ENCODE assay signal across 14 cellular contexts in genomic region chrX:38799995-38800394, GRCh38. TPM values are rescaled to one million over a fixed set of nuclear protein-coding genes. Genes with fewer than 3 reads are reported as not detected.
DNase-seq lines count a peak whose midpoint lies in the region; ATAC-seq and TF ChIP-seq lines count a peak whose summit lies in the region.
"Had no signal": no experiment of that assay in that cellular context is flagged by ENCODE, and none has a peak within 500 bp of the region (broad histone marks: within the 10 kb centered on the region; RNA-seq: fewer than 3 reads in every experiment).

No MANE protein-coding gene starts in this region.

- H3K4me2 ChIP-seq in skeletal muscle satellite cell (ENCODE audit: low read length): peak overlapping the region; percentile 8

- H3K4me1 ChIP-seq in skeletal muscle satellite cell (ENCODE audit: control insufficient read depth, insufficient read depth, low read length): peaks cover 35% of the 10 kb centered on the region

- CTCF ChIA-PET in activated CD4-positive, alpha-beta memory T cell treated with anti-CD3 and anti-CD28 coated beads for 36 hours (lab: Charles Lee): interaction anchor here (0.6 to 1.0 kb wide), 2 partner anchors 86 to 184 kb away, joined by 3 read pairs; no protein-coding TSS in a partner anchor
- CTCF ChIA-PET in activated CD4-positive, alpha-beta memory T cell treated with anti-CD3 and anti-CD28 coated beads, Interleukin-2, amount 10 ng/mL, durations not matched to agents 7 days and 5 days (lab: Charles Lee): no interaction called here

- no peaks in the 10 kb centered on the region for H3K9me3 Mint-ChIP-seq in activated CD4-positive, alpha-beta memory T cell treated with anti-CD3 and anti-CD28 coated beads for 36 hours
- H3K9me3 Mint-ChIP-seq in activated CD4-positive, alpha-beta memory T cell treated with anti-CD3 and anti-CD28 coated beads, Interleukin-2, amount 10 ng/mL, durations not matched to agents 7 days and 5 days: no peaks in the 10 kb centered on the region

- H3K36me3 ChIP-seq in skeletal muscle satellite cell (ENCODE audit: insufficient read depth, low read length): no peaks in the 10 kb centered on the region
- H3K36me3 ChIP-seq: tibial artery had no signal

- intact Hi-C loops in activated CD4-positive, alpha-beta memory T cell treated with anti-CD3 and anti-CD28 coated beads for 36 hours (cut with micrococcal nuclease): loop anchor here (1.0 to 10.0 kb wide), 5 partner anchors 62 to 1372 kb away; no protein-coding TSS in a partner anchor

- no peak overlapping the region for H3K4me3 Mint-ChIP-seq in activated CD4-positive, alpha-beta memory T cell treated with anti-CD3 and anti-CD28 coated beads for 36 hours
- no peak overlapping the region for H3K4me3 Mint-ChIP-seq in activated CD4-positive, alpha-beta memory T cell treated with anti-CD3 and anti-CD28 coated beads, Interleukin-2, amount 10 ng/mL, durations not matched to agents 7 days and 5 days

- H3K9ac ChIP-seq in skeletal muscle satellite cell (ENCODE audit: low read depth, low read length): no peak overlapping the region

- peak; percentile 13 for DNase-seq in activated CD4-positive, alpha-beta memory T cell treated with anti-CD3 and anti-CD28 coated beads for 36 hours
- DNase-seq in activated CD4-positive, alpha-beta memory T cell treated with anti-CD3 and anti-CD28 coated beads, Interleukin-2, amount 10 ng/mL, durations not matched to agents 7 days and 5 days: no peak
- DNase-seq in NOMO-1 treated with DMSO at 0.1 percent for 48 hours (lab: John Stamatoyannopoulos, UW; ENCODE audit: unreplicated experiment): peak; percentile 18
- peak; percentile 13 for DNase-seq in choroid plexus epithelial cell (ENCODE audit: low read depth)
- DNase-seq in NK-92 treated with Interleukin-12 subunit alpha and Interleukin-12 subunit beta, amount 100 ng/mL, for 24 hours (lab: John Stamatoyannopoulos, UW): no peak
- DNase-seq in NCI-H2081 (lab: John Stamatoyannopoulos, UW): no peak
- DNase-seq: activated CD4-positive, alpha-beta T cell treated with anti-CD3 and anti-CD28 coated beads, Interleukin-2, amount 50 U/mL, for 48 hours; kidney glomerular epithelial cell; NCI-H1436 treated with DMSO at 0.1 percent for 48 hours; SHP77 had no signal

- H3K27ac Mint-ChIP-seq in activated CD4-positive, alpha-beta memory T cell treated with anti-CD3 and anti-CD28 coated beads for 36 hours: no peak overlapping the region
- H3K27ac Mint-ChIP-seq in activated CD4-positive, alpha-beta memory T cell treated with anti-CD3 and anti-CD28 coated beads, Interleukin-2, amount 10 ng/mL, durations not matched to agents 7 days and 5 days: no peak overlapping the region

- no peaks in the 10 kb centered on the region for H3K9me3 ChIP-seq in skeletal muscle satellite cell (replicated peaks; ENCODE audit: low read length)
- H3K9me3 ChIP-seq: tibial artery had no signal

- POLR2A ChIA-PET in activated CD4-positive, alpha-beta memory T cell treated with anti-CD3 and anti-CD28 coated beads for 36 hours (lab: Charles Lee): no interaction called here
- POLR2A ChIA-PET in activated CD4-positive, alpha-beta memory T cell treated with anti-CD3 and anti-CD28 coated beads, Interleukin-2, amount 10 ng/mL, durations not matched to agents 7 days and 5 days (lab: Charles Lee): no interaction called here

- no peaks in the 10 kb centered on the region for H3K27me3 ChIP-seq in skeletal muscle satellite cell (ENCODE audit: control insufficient read depth, insufficient read depth, low read length)
- H3K27me3 ChIP-seq: tibial artery had no signal

- H3K36me3 Mint-ChIP-seq in activated CD4-positive, alpha-beta memory T cell treated with anti-CD3 and anti-CD28 coated beads for 36 hours: peaks cover 26% of the 10 kb centered on the region
- H3K36me3 Mint-ChIP-seq in activated CD4-positive, alpha-beta memory T cell treated with anti-CD3 and anti-CD28 coated beads, Interleukin-2, amount 10 ng/mL, durations not matched to agents 7 days and 5 days (ENCODE audit: low read depth): peaks cover 21% of the 10 kb centered on the region

- ATAC-seq in HG03139 (IDR thresholded peaks at IDR 0.05; ENCODE audit: unreplicated experiment): no peak
- ATAC-seq: esophagus mucosa had no signal

- H3K4me1 Mint-ChIP-seq in activated CD4-positive, alpha-beta memory T cell treated with anti-CD3 and anti-CD28 coated beads for 36 hours (ENCODE audit: low read depth): peaks cover 2% of the 10 kb centered on the region
- peaks cover 7% of the 10 kb centered on the region for H3K4me1 Mint-ChIP-seq in activated CD4-positive, alpha-beta memory T cell treated with anti-CD3 and anti-CD28 coated beads, Interleukin-2, amount 10 ng/mL, durations not matched to agents 7 days and 5 days

- peak; percentile 5 for TF ChIP-seq CTCF in choroid plexus epithelial cell (conservative IDR thresholded peaks at IDR 0.05; ENCODE audit: low read depth, low read length)

- no peaks in the 10 kb centered on the region for H3K27me3 Mint-ChIP-seq in activated CD4-positive, alpha-beta memory T cell treated with anti-CD3 and anti-CD28 coated beads for 36 hours
- no peaks in the 10 kb centered on the region for H3K27me3 Mint-ChIP-seq in activated CD4-positive, alpha-beta memory T cell treated with anti-CD3 and anti-CD28 coated beads, Interleukin-2, amount 10 ng/mL, durations not matched to agents 7 days and 5 days

- H3K4me3 ChIP-seq in choroid plexus epithelial cell (ENCODE audit: low read depth, low read length): no peak overlapping the region
- no peak overlapping the region for H3K4me3 ChIP-seq in skeletal muscle satellite cell (ENCODE audit: low read length)

RNA-seq across cellular contexts. Expression of gene MID1IP1, which starts 1.3 kb away (rescaled TPM):
- 10 to 100 TPM; 78.7 to 84.8 TPM for total RNA-seq in activated CD4-positive, alpha-beta memory T cell treated with anti-CD3 and anti-CD28 coated beads for 36 hours
- 10 to 100 TPM; 75.7 to 76.4 TPM for total RNA-seq in activated CD4-positive, alpha-beta memory T cell treated with anti-CD3 and anti-CD28 coated beads, Interleukin-2, amount 10 ng/mL, durations not matched to agents 7 days and 5 days
- 85.2 and 103 TPM in 2 replicates for total RNA-seq in skeletal muscle satellite cell (2012; rRNA removed)

Comparison
In these comparisons a context has a peak if more than half of its experiments do, and no peak if none do; other contexts are left out.
1. DNase-seq: peak in activated CD4-positive, alpha-beta memory T cell treated with anti-CD3 and anti-CD28 coated beads for 36 hours (single experiment), NOMO-1 treated with DMSO at 0.1 percent for 48 hours (single experiment) and choroid plexus epithelial cell (single experiment); none in activated CD4-positive, alpha-beta memory T cell treated with anti-CD3 and anti-CD28 coated beads, Interleukin-2, amount 10 ng/mL, durations not matched to agents 7 days and 5 days (single experiment), NK-92 treated with Interleukin-12 subunit alpha and Interleukin-12 subunit beta, amount 100 ng/mL, for 24 hours (single experiment) and NCI-H2081 (0 of 2).